In the genomic region with DNA sequence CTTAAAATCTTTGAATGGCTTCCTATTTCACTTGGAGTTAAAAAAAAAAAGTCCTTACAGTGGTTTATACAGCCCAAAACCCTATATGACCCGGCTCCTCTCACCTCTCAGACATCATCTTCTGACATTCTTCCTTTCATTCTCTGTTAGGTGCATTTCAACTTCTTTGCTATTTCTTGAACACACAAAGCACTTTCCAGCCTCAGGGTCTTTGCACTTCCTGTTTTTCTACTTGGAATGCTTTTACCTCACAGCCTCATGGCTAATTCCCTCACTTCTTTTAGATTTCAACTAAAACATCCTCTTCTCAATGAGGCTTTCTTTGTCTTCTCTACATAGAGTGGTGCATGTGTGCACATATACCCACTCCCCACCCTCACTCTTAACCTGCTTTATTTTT, we compare ENCODE assay signal across 22 cellular contexts.
A peak's percentile ranks its signal among the peaks of the same experiment; 100 is the strongest.
DNase-seq lines count a peak whose midpoint lies in the region; ATAC-seq, FAIRE-seq and TF ChIP-seq lines count a peak whose summit lies in the region.
"Had no signal": no experiment of that assay in that cellular context is flagged by ENCODE, and none has a peak within 500 bp of the region (broad histone marks: within the 10 kb centered on the region; RNA-seq: fewer than 3 reads in every experiment).

No MANE protein-coding gene starts in this region.

- no peak for TF ChIP-seq POLR2A in GM12891 (IDR thresholded peaks at IDR 0.05; ENCODE audit: low read depth, low read length)
- TF ChIP-seq POLR2A in K562 (conservative IDR thresholded peaks at IDR 0.05) = no peak

- no peaks in the 10 kb centered on the region for H3K27me3 Mint-ChIP-seq in Caco-2 (ENCODE audit: insufficient read depth, unreplicated experiment)
- H3K27me3 Mint-ChIP-seq: CD4-positive, alpha-beta T cell had no signal

- BruUV-seq in Caco-2 (replicated peaks; lab: Mats Ljungman, UMichigan) (no TSS peak), K562 (replicated peaks; lab: Mats Ljungman, UMichigan) (no TSS peak)

- H3K27ac ChIP-seq in HEK293 (ENCODE audit: extremely low read depth, low read depth, low read length) (no peak overlapping the region), K562 (ENCODE audit: extremely low read depth, low read depth, low read length) (no peak overlapping the region)
- H3K27ac ChIP-seq: A549; BLaER1 treated with 17β-estradiol and CSF1 and Interleukin-3, amounts not matched to agents 10 nM and 100 nM had no signal

- H3K9me3 Mint-ChIP-seq in Caco-2 (ENCODE audit: unreplicated experiment) = peaks cover 23% of the 10 kb centered on the region

- CTCF ChIA-PET in Caco-2 (lab: Charles Lee) = no interaction called here
- CTCF ChIA-PET in HEK293 (lab: Yijun Ruan, JAX) = interaction anchor here (0.6 kb wide), 1 partner anchor 183 kb away, joined by 3 read pairs; no protein-coding TSS in a partner anchor
- CTCF ChIA-PET in K562 (lab: Yijun Ruan, JAX; ENCODE audit: low intra/inter-chr PET ratio) = interaction anchor here (0.6 kb wide), 1 partner anchor 1262 kb away, joined by 3 read pairs; no protein-coding TSS in a partner anchor

- intact Hi-C loops in Caco-2 (cut with micrococcal nuclease; ENCODE audit: unreplicated experiment) = no loop called here
- intact Hi-C loops in K562 (cut with micrococcal nuclease) = no loop called here

- no peak overlapping the region for H3K4me3 Mint-ChIP-seq in Caco-2 (ENCODE audit: unreplicated experiment)
- H3K4me3 Mint-ChIP-seq: CD14-positive monocyte; CD4-positive, alpha-beta T cell had no signal

- no peak overlapping the region for H3K9ac ChIP-seq in K562 (ENCODE audit: insufficient read depth in 1 of 2, low read depth in 2 of 2, low read length in 2 of 2)
- H3K9ac ChIP-seq: BLaER1 treated with 17β-estradiol and CSF1 and Interleukin-3, amounts not matched to agents 10 nM and 100 nM had no signal

- no peak for DNase-seq in Caco-2
- no peak for DNase-seq in GM12891 (ENCODE audit: insufficient read length, low spot score)
- no peak for DNase-seq in K562 (ENCODE audit: extremely low read depth in 1 of 4, low spot score in 3 of 4)
- no peak for DNase-seq in GM19239 (ENCODE audit: insufficient read length, low spot score)
- no peak for DNase-seq in cerebellum (ENCODE audit: low spot score)
- DNase-seq: 8988T; ACHN; AML-193; BE2C; CD4-positive, alpha-beta T cell; COR-L47; DMS153; DND-41; GDM1; H7; HCEC 1CT had no signal

- H3K4me3 ChIP-seq in Caco-2 (ENCODE audit: low read depth, low read length) (no peak overlapping the region), HEK293 (ENCODE audit: low read depth, low read length) (no peak overlapping the region), K562 (no peak overlapping the region)
- H3K4me3 ChIP-seq: A549; BLaER1 treated with 17β-estradiol and CSF1 and Interleukin-3, amounts not matched to agents 10 nM and 100 nM had no signal

- H3K4me1 Mint-ChIP-seq in Caco-2 (ENCODE audit: low read depth, unreplicated experiment) = peaks cover 28% of the 10 kb centered on the region
- H3K4me1 Mint-ChIP-seq: CD14-positive monocyte had no signal

- FAIRE-seq in GM12891 (lab: Jason Lieb, UNC) (no peak), K562 (lab: Jason Lieb, UNC) (no peak), GM19239 (lab: Jason Lieb, UNC) (no peak)
- FAIRE-seq: A549, H1 had no signal

- POLR2A ChIA-PET in Caco-2 (lab: Charles Lee) = no interaction called here
- POLR2A ChIA-PET in HEK293 (lab: Yijun Ruan, JAX) = no interaction called here
- POLR2A ChIA-PET in K562 (lab: Yijun Ruan, JAX) = no interaction called here

- in situ Hi-C loops in K562 (cut with MboI) = no loop called here

- H3K4me2 ChIP-seq in K562 (ENCODE audit: insufficient read depth, low read length) = no peak overlapping the region
- H3K4me2 ChIP-seq: A549; BLaER1 treated with 17β-estradiol and CSF1 and Interleukin-3, amounts not matched to agents 10 nM and 100 nM had no signal

- WGBS in K562 (ENCODE audit: insufficient coverage, low coverage, missing lambda C conversion rate) = 0% methylated on average over 1 of the region's 1 CpG

- TF ChIP-seq EP300 in K562 (IDR thresholded peaks at IDR 0.05; ENCODE audit: low read length) = no peak

- no peak for TF ChIP-seq CTCF in Caco-2 (IDR thresholded peaks at IDR 0.05; ENCODE audit: insufficient read depth in 1 of 2, low read depth in 1 of 2, low read length in 1 of 2, severe bottlenecking in 1 of 2, unreplicated experiment in 1 of 2)
- no peak for TF ChIP-seq CTCF in HEK293 (tag by site-specific recombination; IDR thresholded peaks at IDR 0.05)
- no peak for TF ChIP-seq CTCF in K562 (IDR thresholded peaks at IDR 0.05 in 2 of 3, conservative IDR thresholded peaks at IDR 0.05 in 1 of 3; ENCODE audit: insufficient read depth in 2 of 3, low read depth in 1 of 3, low read length in 3 of 3)

- no peaks in the 10 kb centered on the region for H3K79me2 ChIP-seq in K562 (ENCODE audit: control insufficient read depth, insufficient read depth, low read length)

- no peak overlapping the region for H2AFZ ChIP-seq in K562 (ENCODE audit: low read depth, low read length)

- no peaks in the 10 kb centered on the region for H4K20me1 ChIP-seq in K562 (replicated peaks; ENCODE audit: control insufficient read depth, insufficient read depth, low read length)
- H4K20me1 ChIP-seq: BLaER1 treated with 17β-estradiol and CSF1 and Interleukin-3, amounts not matched to agents 10 nM and 100 nM had no signal

- H3K9me3 ChIP-seq in Caco-2 = 0 out of 2 replicates have a peak, but pooled peaks cover 3% of the 10 kb centered on the region
- no peaks in the 10 kb centered on the region for H3K9me3 ChIP-seq in HEK293 (ENCODE audit: control insufficient read depth, insufficient read depth, low read depth, low read length)
- no peaks in the 10 kb centered on the region for H3K9me3 ChIP-seq in K562 (replicated peaks; ENCODE audit: control insufficient read depth, insufficient read depth, low read depth, low read length)
- H3K9me3 ChIP-seq: BE2C had no signal

- H3K36me3 ChIP-seq in Caco-2 (ENCODE audit: control insufficient read depth, insufficient read depth, low read length) = no peaks in the 10 kb centered on the region
- H3K36me3 ChIP-seq in HEK293 (ENCODE audit: control insufficient read depth in 2 of 2, insufficient read depth in 1 of 2, low read length in 2 of 2) = no peaks in the 10 kb centered on the region
- no peaks in the 10 kb centered on the region for H3K36me3 ChIP-seq in K562 (ENCODE audit: control insufficient read depth, insufficient read depth, low read length)
- H3K36me3 ChIP-seq: BE2C; BLaER1 treated with 17β-estradiol and CSF1 and Interleukin-3, amounts not matched to agents 10 nM and 100 nM had no signal

- H3K4me1 ChIP-seq in Caco-2 (peaks cover 15% of the 10 kb centered on the region), HEK293 (ENCODE audit: control insufficient read depth, insufficient read depth, low read length) (no peaks in the 10 kb centered on the region), K562 (replicated peaks in 1 of 2; ENCODE audit: control insufficient read depth in 2 of 2, insufficient read depth in 2 of 2, low read length in 2 of 2) (no peaks in the 10 kb centered on the region)
- H3K4me1 ChIP-seq: A549; BE2C; BLaER1 treated with 17β-estradiol and CSF1 and Interleukin-3, amounts not matched to agents 10 nM and 100 nM had no signal

- H3K36me3 Mint-ChIP-seq in Caco-2 (ENCODE audit: insufficient read depth, unreplicated experiment) = peaks cover 5% of the 10 kb centered on the region
- H3K36me3 Mint-ChIP-seq: CD14-positive monocyte had no signal

- H3K9me1 ChIP-seq in K562 (ENCODE audit: control insufficient read depth, insufficient read depth, low read length) = no peaks in the 10 kb centered on the region

- no peak for TF ChIP-seq RAD21 in K562 (CRISPR knock-in tag; conservative IDR thresholded peaks at IDR 0.05 in 1 of 2, IDR thresholded peaks at IDR 0.05 in 1 of 2)

- ATAC-seq in K562 (no peak), GM21529 (IDR thresholded peaks at IDR 0.05; ENCODE audit: unreplicated experiment) (no peak)
- ATAC-seq: A549 had no signal

- peak overlapping the region; percentile 17 for H3K27ac Mint-ChIP-seq in Caco-2 (ENCODE audit: unreplicated experiment)
- H3K27ac Mint-ChIP-seq: CD4-positive, alpha-beta T cell had no signal

- H3K27me3 ChIP-seq in Caco-2 (replicated peaks; ENCODE audit: control insufficient read depth, insufficient read depth, low read length) = no peaks in the 10 kb centered on the region
- H3K27me3 ChIP-seq in K562 (ENCODE audit: control insufficient read depth in 2 of 2, insufficient read depth in 2 of 2, low read length in 2 of 2) = no peaks in the 10 kb centered on the region
- H3K27me3 ChIP-seq: BE2C; BLaER1 treated with 17β-estradiol and CSF1 and Interleukin-3, amounts not matched to agents 10 nM and 100 nM had no signal

TF ChIP-seq in GM12891, 5 proteins besides CTCF, POLR2A, EP300 and RAD21:
- TF ChIP-seq PAX5 (IDR thresholded peaks at IDR 0.05; ENCODE audit: insufficient read depth, low read length, severe bottlenecking) (no peak), POLR2AphosphoS5 (IDR thresholded peaks at IDR 0.05; ENCODE audit: low read depth, low read length) (no peak), TAF1 (IDR thresholded peaks at IDR 0.05; ENCODE audit: low read depth, low read length) (no peak), SPI1 (IDR thresholded peaks at IDR 0.05; ENCODE audit: low read depth, low read length) (peak; percentile 39; the same call in 1 of the 2 replicates)

TF ChIP-seq in HEK293, 187 proteins besides CTCF, POLR2A, EP300 and RAD21:
- TF ChIP-seq ZNF747 (tag by site-specific recombination; IDR thresholded peaks at IDR 0.05) = no peak
- TF ChIP-seq ZNF623 (tag by site-specific recombination; IDR thresholded peaks at IDR 0.05) = 0 out of 2 replicates have a peak, but pooled peaks have one; percentile 32

TF ChIP-seq in K562, 482 proteins besides CTCF, POLR2A, EP300 and RAD21 (continues in another document):
- no peak for TF ChIP-seq RFX7 (CRISPR knock-in tag; IDR thresholded peaks at IDR 0.05)
